ENCODE assay signal across 11 cellular contexts in the genomic region with DNA sequence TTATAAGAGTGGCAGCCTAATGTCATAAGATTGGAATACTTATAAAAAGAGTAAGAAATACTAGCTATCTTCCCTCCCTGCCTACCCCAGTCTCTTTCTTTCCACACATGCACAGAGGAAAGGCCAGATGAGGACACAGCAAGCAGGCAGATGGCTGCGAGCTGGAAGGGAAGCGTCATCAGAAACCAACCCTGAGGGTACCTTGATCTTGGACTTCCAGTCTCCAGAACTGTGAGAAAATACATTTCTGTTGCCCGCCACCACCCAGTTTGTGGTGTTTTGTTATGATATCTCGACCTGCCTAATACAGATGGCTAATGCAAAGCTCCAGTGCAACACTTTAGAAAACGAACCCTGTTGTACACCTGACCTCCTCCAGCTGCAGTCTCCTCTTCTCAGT. TPM values are rescaled to one million over a fixed set of nuclear protein-coding genes. Genes with fewer than 3 reads are reported as not detected.
"Had no signal": no experiment of that assay in that cellular context is flagged by ENCODE, and none has a peak within 500 bp of the region (broad histone marks: within the 10 kb centered on the region; RNA-seq: fewer than 3 reads in every experiment).

No MANE protein-coding gene starts in this region.

- H3K9ac ChIP-seq: GM23248 had no signal

- H3K9me3 ChIP-seq: HAP-1 had no signal

- ATAC-seq: GM23338, HCT116 had no signal

- H2AFZ ChIP-seq: GM23248, GM23338 had no signal

- H3K4me2 ChIP-seq: GM23338 had no signal

- DNase-seq: GM23248, GOT3, H7, H9, HCEC 1CT, HFFc6 had no signal

- H3K27ac ChIP-seq: GM23248 had no signal

- H3K36me3 ChIP-seq: HAP-1 had no signal

- H3K4me1 ChIP-seq: HAP-1 had no signal

- H3K4me3 ChIP-seq: GM23248, GM23338, HAP-1 had no signal

RNA-seq across cellular contexts. Expression of a gene that starts 2.3 kb away (rescaled TPM):
- total RNA-seq: GM23338, H1, H4, H7, H9, HFFc6 had no signal
- polyA plus RNA-seq: GM23248, GM23338, H1 had no signal

RNA-seq across cellular contexts. Expression of a gene that starts 10.4 kb away (rescaled TPM):
- total RNA-seq: GM23248, GM23338, H1, H7, H9, HFFc6 had no signal
- polyA plus RNA-seq: GM23248, GM23338, H1 had no signal

RNA-seq across cellular contexts. Expression of a gene that starts 49.6 kb away (rescaled TPM):
- total RNA-seq: GM23248, GM23338, H1, H4, H7, H9, HFFc6 had no signal
- polyA plus RNA-seq: GM23248, GM23338, H1 had no signal
